In genomic region chr5:82984786-82985762, GRCh38 we compare ENCODE assay signal across 24 cellular contexts.
DNase-seq lines count a peak whose midpoint lies in the region; ATAC-seq and TF ChIP-seq lines count a peak whose summit lies in the region.
"Had no signal": no experiment of that assay in that cellular context is flagged by ENCODE, and none has a peak within 500 bp of the region (broad histone marks: within the 10 kb centered on the region; RNA-seq: fewer than 3 reads in every experiment).

No MANE protein-coding gene starts in this region.

- H3K18ac ChIP-seq in IMR-90 (ENCODE audit: low read depth, low read length) = no peak overlapping the region

- POLR2A ChIA-PET in IMR-90 (lab: Charles Lee; ENCODE audit: unreplicated experiment) = no interaction called here

- no peak overlapping the region for H4K5ac ChIP-seq in IMR-90 (ENCODE audit: low read depth, low read length)

- no peak overlapping the region for H2BK5ac ChIP-seq in IMR-90 (ENCODE audit: low read depth, low read length, poor library complexity, severe bottlenecking)

- H3K9me3 Mint-ChIP-seq in glutamatergic neuron (ENCODE audit: unreplicated experiment) = peaks cover 1% of the 10 kb centered on the region
- peaks cover 15% of the 10 kb centered on the region for H3K9me3 Mint-ChIP-seq in progenitor cell of endocrine pancreas (ENCODE audit: low read depth)
- H3K9me3 Mint-ChIP-seq: activated CD4-positive, alpha-beta memory T cell treated with anti-CD3 and anti-CD28 coated beads for 36 hours; T-helper 1 cell treated with Interleukin-12 subunit alpha and Interleukin-12 subunit beta and Interleukin-4 antibody, amounts not matched to agents 30 μg/mL and 1 μg/mL, for 36 hours had no signal

- no peak for TF ChIP-seq RAD21 in IMR-90 (IDR thresholded peaks at IDR 0.05; ENCODE audit: low read length)

- H2AK5ac ChIP-seq in IMR-90 (ENCODE audit: low read depth, low read length) = no peak overlapping the region

- H3K36me3 Mint-ChIP-seq in glutamatergic neuron (ENCODE audit: unreplicated experiment) (no peaks in the 10 kb centered on the region), progenitor cell of endocrine pancreas (ENCODE audit: insufficient read depth) (no peaks in the 10 kb centered on the region)
- H3K36me3 Mint-ChIP-seq: activated CD4-positive, alpha-beta memory T cell treated with anti-CD3 and anti-CD28 coated beads for 36 hours had no signal

- no peak overlapping the region for H3K23ac ChIP-seq in IMR-90 (ENCODE audit: low read depth, low read length)

- intact Hi-C loops in IMR-90 (cut with micrococcal nuclease) = no loop called here

- BruUV-seq in IMR-90 (replicated peaks; lab: Mats Ljungman, UMichigan) = no TSS peak

- no peaks in the 10 kb centered on the region; the same call in 1 of the 2 replicates for H3K27me3 ChIP-seq in IMR-90 (ENCODE audit: control insufficient read depth, insufficient read depth, low read length)
- H3K27me3 ChIP-seq: gastroesophageal sphincter, thyroid gland had no signal

- no peaks in the 10 kb centered on the region for H3K4me1 ChIP-seq in IMR-90 (ENCODE audit: control insufficient read depth, insufficient read depth, low read length)
- H3K4me1 ChIP-seq: gastroesophageal sphincter, thyroid gland had no signal

- H2BK120ac ChIP-seq in IMR-90 (ENCODE audit: low read depth, low read length) = no peak overlapping the region

- no peaks in the 10 kb centered on the region for H4K20me1 ChIP-seq in IMR-90 (ENCODE audit: insufficient read depth, low read length)

- 0 out of 2 replicates have a peak overlapping the region, but pooled peaks have one; percentile 35 for H3K14ac ChIP-seq in IMR-90 (replicated peaks; ENCODE audit: low read depth, low read length)

- CTCF ChIA-PET in IMR-90 (lab: Yijun Ruan, JAX) = no interaction called here

- no peak for TF ChIP-seq POLR2A in IMR-90 (IDR thresholded peaks at IDR 0.05; ENCODE audit: low read depth, low read length)

- TF ChIP-seq CTCF in IMR-90 (conservative IDR thresholded peaks at IDR 0.05; ENCODE audit: low read depth, low read length) (no peak), glutamatergic neuron (IDR thresholded peaks at IDR 0.05; ENCODE audit: partially characterized antibody, unreplicated experiment) (no peak), progenitor cell of endocrine pancreas (IDR thresholded peaks at IDR 0.05; ENCODE audit: unreplicated experiment) (no peak)

- no peaks in the 10 kb centered on the region for H3K9me3 ChIP-seq in IMR-90 (ENCODE audit: control insufficient read depth, insufficient read depth, low read length)
- H3K9me3 ChIP-seq: gastroesophageal sphincter, thyroid gland had no signal

- dilution Hi-C loops in IMR-90 (cut with HindIII; ENCODE audit: low sequenced_read_pairs, unreplicated experiment) = no loop called here

- H3K56ac ChIP-seq in IMR-90 (ENCODE audit: extremely low read depth, insufficient read depth, low read length) = no peak overlapping the region

- H2BK20ac ChIP-seq in IMR-90 (ENCODE audit: low read depth, low read length) = no peak overlapping the region

- H3K4me1 Mint-ChIP-seq in glutamatergic neuron (ENCODE audit: low read depth, unreplicated experiment) (peaks cover 15% of the 10 kb centered on the region), progenitor cell of endocrine pancreas (ENCODE audit: low read depth) (peaks cover 14% of the 10 kb centered on the region)

- H3K27me3 Mint-ChIP-seq in glutamatergic neuron (ENCODE audit: unreplicated experiment) (no peaks in the 10 kb centered on the region), progenitor cell of endocrine pancreas (no peaks in the 10 kb centered on the region)
- H3K27me3 Mint-ChIP-seq: activated CD4-positive, alpha-beta memory T cell treated with anti-CD3 and anti-CD28 coated beads for 36 hours had no signal

- no peak overlapping the region for H4K91ac ChIP-seq in IMR-90 (ENCODE audit: insufficient read depth, low read depth, low read length)

- peak overlapping the region; percentile 77 for H3K27ac Mint-ChIP-seq in glutamatergic neuron (ENCODE audit: unreplicated experiment)
- peak overlapping the region; percentile 79 for H3K27ac Mint-ChIP-seq in progenitor cell of endocrine pancreas
- H3K27ac Mint-ChIP-seq: activated CD4-positive, alpha-beta memory T cell treated with anti-CD3 and anti-CD28 coated beads for 36 hours; T-helper 1 cell treated with Interleukin-12 subunit alpha and Interleukin-12 subunit beta and Interleukin-4 antibody, amounts not matched to agents 30 μg/mL and 1 μg/mL, for 36 hours had no signal

- H3K4me3 Mint-ChIP-seq in glutamatergic neuron (ENCODE audit: unreplicated experiment) (no peak overlapping the region), progenitor cell of endocrine pancreas (ENCODE audit: low read depth) (no peak overlapping the region)
- H3K4me3 Mint-ChIP-seq: activated CD4-positive, alpha-beta memory T cell treated with anti-CD3 and anti-CD28 coated beads for 36 hours; T-helper 1 cell treated with Interleukin-12 subunit alpha and Interleukin-12 subunit beta and Interleukin-4 antibody, amounts not matched to agents 30 μg/mL and 1 μg/mL, for 36 hours had no signal

- no peak overlapping the region for H3K4me2 ChIP-seq in IMR-90 (ENCODE audit: low read depth, low read length)

- in situ Hi-C loops in IMR-90 (cut with MboI; ENCODE audit: low sequenced_read_pairs) = no loop called here

- H3K36me3 ChIP-seq in IMR-90 (ENCODE audit: control insufficient read depth, insufficient read depth, low read length) = no peaks in the 10 kb centered on the region
- H3K36me3 ChIP-seq: gastroesophageal sphincter, thyroid gland, WERI-Rb-1 had no signal

- no peak overlapping the region for H4K8ac ChIP-seq in IMR-90 (ENCODE audit: low read depth in 2 of 2, low read length in 2 of 2)

- WGBS in IMR-90 (ENCODE audit: extremely low coverage in 2 of 2, insufficient read length in 1 of 2), 2 experiments = 82% methylated on average over 2 of the region's 10 CpGs; no CpG with 5 or more reads in 1 of the 2 experiments

- no peak overlapping the region for H3K9ac ChIP-seq in IMR-90 (ENCODE audit: low read depth, low read length)

- no peaks in the 10 kb centered on the region for H3K79me1 ChIP-seq in IMR-90 (ENCODE audit: low read depth in 1 of 2, low read length in 2 of 2)

- H3K9me1 ChIP-seq in IMR-90 (ENCODE audit: insufficient read depth, low read length) = no peaks in the 10 kb centered on the region

- H3K4me3 ChIP-seq in IMR-90 (ENCODE audit: insufficient read depth, low read depth, low read length) = no peak overlapping the region
- H3K4me3 ChIP-seq: gastroesophageal sphincter, thyroid gland had no signal

- DNase-seq in IMR-90 (no peak), glutamatergic neuron (no peak), progenitor cell of endocrine pancreas (ENCODE audit: low spot score, unreplicated experiment) (no peak), dedifferentiated amniotic fluid mesenchymal stem cell (ENCODE audit: extremely low spot score) (no peak), cerebellum (ENCODE audit: low spot score) (no peak)
- DNase-seq: activated CD4-positive, alpha-beta memory T cell treated with anti-CD3 and anti-CD28 coated beads for 36 hours; activated naive CD4-positive, alpha-beta T cell; activated T-cell treated with anti-CD3 and anti-CD28 coated beads for 4 hours; AML-193; amygdala; caudate nucleus; Karpas-422; left colon; NCI-H1048; NCI-H774; SHP77 treated with DMSO at 0.1 percent for 48 hours; stimulated activated naive CD4-positive, alpha-beta T cell; thyroid gland; WERI-Rb-1 had no signal

- ATAC-seq in GM21723 (IDR thresholded peaks at IDR 0.05; ENCODE audit: unreplicated experiment) (peak; percentile 53), IMR-90 (ENCODE audit: low read depth) (no peak), GM19467 (IDR thresholded peaks at IDR 0.05; ENCODE audit: unreplicated experiment) (no peak)
- ATAC-seq: esophagus mucosa, gastroesophageal sphincter, left colon had no signal

- H2AFZ ChIP-seq in IMR-90 (replicated peaks; ENCODE audit: low read length, poor library complexity) = no peak overlapping the region

- H2BK15ac ChIP-seq in IMR-90 (ENCODE audit: low read depth, low read length) = no peak overlapping the region

- no peak overlapping the region for H3K4ac ChIP-seq in IMR-90 (ENCODE audit: low read depth, low read length)

- H3K27ac ChIP-seq in IMR-90 (ENCODE audit: insufficient read depth, low read length) = no peak overlapping the region
- H3K27ac ChIP-seq: gastroesophageal sphincter, thyroid gland, WERI-Rb-1 had no signal

- H2AK9ac ChIP-seq in IMR-90 (replicated peaks; ENCODE audit: low read depth, low read length, poor library complexity) = no peak overlapping the region

TF ChIP-seq in IMR-90, 13 proteins besides CTCF, POLR2A, EP300 and RAD21:
- TF ChIP-seq MXI1 (IDR thresholded peaks at IDR 0.05; ENCODE audit: borderline replicate concordance, low read depth, low read length) (no peak), MAFK (IDR thresholded peaks at IDR 0.05; ENCODE audit: low read depth, low read length) (no peak), RCOR1 (IDR thresholded peaks at IDR 0.05; ENCODE audit: insufficient replicate concordance, low read length) (no peak)
